In genomic region chr5:933251-933861, GRCh38 we compare ENCODE assay signal across 30 cellular contexts. TPM values are rescaled to one million over a fixed set of nuclear protein-coding genes. Genes with fewer than 3 reads are reported as not detected.
DNase-seq lines count a peak whose midpoint lies in the region; ATAC-seq and TF ChIP-seq lines count a peak whose summit lies in the region.
"Had no signal": no experiment of that assay in that cellular context is flagged by ENCODE, and none has a peak within 500 bp of the region (broad histone marks: within the 10 kb centered on the region; RNA-seq: fewer than 3 reads in every experiment).

No MANE protein-coding gene starts in this region.

- POLR2A ChIA-PET in T-cell (lab: Charles Lee) = no interaction called here

- H3K4me1 Mint-ChIP-seq in T-cell = no peaks in the 10 kb centered on the region
- H3K4me1 Mint-ChIP-seq in CD14-positive monocyte = no peaks in the 10 kb centered on the region
- H3K4me1 Mint-ChIP-seq: neural progenitor cell, WTC11 had no signal

- H3K9me3 Mint-ChIP-seq in T-cell = no peaks in the 10 kb centered on the region
- H3K9me3 Mint-ChIP-seq in CD14-positive monocyte = peaks cover 0 to 13% (median 3%) of the 10 kb centered on the region in 7 donors
- H3K9me3 Mint-ChIP-seq: HFFc6 had no signal

- H3K4me1 ChIP-seq in left ventricle myocardium inferior (peaks cover 6% of the 10 kb centered on the region), esophagus muscularis mucosa (peaks cover 4 to 23% (median 21%) of the 10 kb centered on the region in 4 donors)
- H3K4me1 ChIP-seq: body of pancreas, gastrocnemius medialis, neural progenitor cell, parathyroid adenoma, spleen had no signal

- H3K9me3 ChIP-seq in left ventricle myocardium inferior (replicated peaks) (no peaks in the 10 kb centered on the region), esophagus muscularis mucosa (no peaks in the 10 kb centered on the region)
- H3K9me3 ChIP-seq: body of pancreas, gastrocnemius medialis, spleen, tibial nerve had no signal

- H3K36me3 ChIP-seq in left ventricle myocardium inferior (no peaks in the 10 kb centered on the region), esophagus muscularis mucosa (no peaks in the 10 kb centered on the region)
- H3K36me3 ChIP-seq: gastrocnemius medialis, neural progenitor cell, spleen, tibial nerve had no signal

- DNase-seq in left ventricle myocardium inferior (no peak), left cardiac atrium (no peak), esophagus muscularis mucosa (ENCODE audit: extremely low spot score) (no peak), posterior vena cava (ENCODE audit: low spot score) (peak; percentile 37), ureter (ENCODE audit: low spot score) (peak; percentile 23), T-cell (no peak), CD14-positive monocyte (ENCODE audit: low spot score) (no peak)
- DNase-seq: activated gamma-delta T cell treated with Interleukin-2 at 50 U/mL for 16 hours; cerebellar nuclear complex; DMS 273 treated with DMSO at 0.1 percent for 48 hours; EL; gastrocnemius medialis; GOT3; HFFc6; hippocampal formation; Karpas-422; mesendoderm; NCI-H1417 treated with DMSO at 0.1 percent for 48 hours; NCI-H2081; NCI-H2227 treated with DMSO at 0.1 percent for 48 hours; NCI-H526 treated with DMSO at 0.1 percent for 48 hours; spleen; stimulated activated CD4-positive, alpha-beta T cell treated with anti-CD3 and anti-CD28 coated beads, Interleukin-2, amount 100 ng/mL, for 24 hours had no signal

- no peak for TF ChIP-seq EP300 in esophagus muscularis mucosa (IDR thresholded peaks at IDR 0.05)

- H3K27ac Mint-ChIP-seq in T-cell = no peak overlapping the region
- H3K27ac Mint-ChIP-seq in CD14-positive monocyte = peak overlapping the region in 1 of 7 donors; percentile 6
- H3K27ac Mint-ChIP-seq: HFFc6, neural progenitor cell, WTC11 had no signal

- H3K27me3 Mint-ChIP-seq in T-cell = peaks cover 6 to 10% of the 10 kb centered on the region in 2 donors
- H3K27me3 Mint-ChIP-seq in CD14-positive monocyte (ENCODE audit: low read depth in 3 of 3) = peaks cover 6 to 8% (median 7%) of the 10 kb centered on the region in 3 donors

- ATAC-seq in left cardiac atrium (no peak), T-cell (replicated peaks in 1 of 4) (no peak)
- ATAC-seq: gastrocnemius medialis, Panc1, WTC11 had no signal

- 87% methylated on average over 3 of the region's 3 CpGs for WGBS in esophagus muscularis mucosa

- intact Hi-C loops in left ventricle myocardium inferior (cut with micrococcal nuclease) = no loop called here
- intact Hi-C loops in left cardiac atrium (cut with DNase I) = no loop called here
- intact Hi-C loops in esophagus muscularis mucosa (cut with DNase I) = no loop called here
- intact Hi-C loops in posterior vena cava (cut with DNase I) = loop anchor here in 1 of 2 donors (10.0 kb wide), 1 partner anchor 231 kb away; no protein-coding TSS in a partner anchor
- intact Hi-C loops in CD14-positive monocyte (cut with micrococcal nuclease) = no loop called here

- H3K27me3 ChIP-seq in left ventricle myocardium inferior (ENCODE audit: low read depth) (peaks cover 28% of the 10 kb centered on the region), esophagus muscularis mucosa (no peaks in the 10 kb centered on the region)
- H3K27me3 ChIP-seq: body of pancreas, tibial nerve had no signal

- TF ChIP-seq CTCF in left ventricle myocardium inferior (IDR thresholded peaks at IDR 0.05; ENCODE audit: borderline replicate concordance) (no peak), esophagus muscularis mucosa (IDR thresholded peaks at IDR 0.05) (no peak), CD14-positive monocyte (IDR thresholded peaks at IDR 0.05) (no peak)

- no peak for TF ChIP-seq POLR2A in esophagus muscularis mucosa (IDR thresholded peaks at IDR 0.05; ENCODE audit: low read depth)

- H3K4me3 ChIP-seq in left ventricle myocardium inferior (no peak overlapping the region), esophagus muscularis mucosa (no peak overlapping the region)
- H3K4me3 ChIP-seq: body of pancreas, dorsolateral prefrontal cortex, gastrocnemius medialis, neural progenitor cell, spleen, tibial nerve had no signal

- H3K36me3 Mint-ChIP-seq in T-cell (no peaks in the 10 kb centered on the region), CD14-positive monocyte (no peaks in the 10 kb centered on the region)
- H3K36me3 Mint-ChIP-seq: neural progenitor cell, WTC11 had no signal

- CTCF ChIA-PET in T-cell (lab: Charles Lee) = no interaction called here

- peak overlapping the region; percentile 70 for H3K27ac ChIP-seq in left ventricle myocardium inferior (replicated peaks)
- H3K27ac ChIP-seq in esophagus muscularis mucosa (replicated peaks in 1 of 4) = peak overlapping the region; percentile 49 to 78 (median 72)
- H3K27ac ChIP-seq: dorsolateral prefrontal cortex, gastrocnemius medialis, neural progenitor cell, parathyroid adenoma had no signal

- H3K4me3 Mint-ChIP-seq in T-cell = no peak overlapping the region
- no peak overlapping the region for H3K4me3 Mint-ChIP-seq in CD14-positive monocyte
- H3K4me3 Mint-ChIP-seq: HFFc6, neural progenitor cell, WTC11 had no signal

RNA-seq across cellular contexts. Expression of gene TRIP13, which starts 40.7 kb away (rescaled TPM):
- total RNA-seq in left ventricle myocardium inferior = 0.44 TPM
- 1 to 10 TPM in 1 of 2 donors, under 1 TPM in 1; 0.88 to 1.1 TPM for total RNA-seq in left cardiac atrium
- under 1 TPM in 3 of 4 donors, not detected in 1; 0.65 to 0.92 (median 0.66) TPM for total RNA-seq in esophagus muscularis mucosa
- 1 to 10 TPM in 1 of 2 donors, under 1 TPM in 1; 0.95 to 1.6 TPM for total RNA-seq in posterior vena cava
- total RNA-seq in ureter = 1.7 TPM
- 1 to 10 TPM in 2 of 5 donors, under 1 TPM in 3; 0.66 to 1.3 (median 0.95) TPM for total RNA-seq in T-cell
- 1 to 10 TPM in 1 of 2 donors, not detected in 1; 1.2 TPM for polyA plus RNA-seq in CD14-positive monocyte

RNA-seq across cellular contexts. Expression of gene BRD9, which starts 40.8 kb away (rescaled TPM):
- total RNA-seq in left ventricle myocardium inferior (23.6 TPM), left cardiac atrium (10 to 100 TPM; 26.8 to 39.3 TPM), esophagus muscularis mucosa (10 to 100 TPM; 26.5 to 44.9 (median 34.3) TPM), posterior vena cava (10 to 100 TPM; 28.6 to 36.0 TPM), ureter (63.6 TPM), T-cell (100 to 1,000 TPM in 1 of 5 donors, 10 to 100 TPM in 4; 78.3 to 127 (median 83.0) TPM)
- polyA plus RNA-seq in CD14-positive monocyte = 1 to 10 TPM; 5.3 to 9.3 TPM

Comparison
In these comparisons a context has a peak if more than half of its experiments do, and no peak if none do; other contexts are left out.
1. DNase-seq: peak in posterior vena cava (single experiment) and ureter (single experiment); none in left ventricle myocardium inferior (single experiment), left cardiac atrium (single experiment), esophagus muscularis mucosa (single experiment), T-cell (0 of 34) and CD14-positive monocyte (single experiment).